Comparison of ENCODE assay signal across 9 cellular contexts in the genomic region with DNA sequence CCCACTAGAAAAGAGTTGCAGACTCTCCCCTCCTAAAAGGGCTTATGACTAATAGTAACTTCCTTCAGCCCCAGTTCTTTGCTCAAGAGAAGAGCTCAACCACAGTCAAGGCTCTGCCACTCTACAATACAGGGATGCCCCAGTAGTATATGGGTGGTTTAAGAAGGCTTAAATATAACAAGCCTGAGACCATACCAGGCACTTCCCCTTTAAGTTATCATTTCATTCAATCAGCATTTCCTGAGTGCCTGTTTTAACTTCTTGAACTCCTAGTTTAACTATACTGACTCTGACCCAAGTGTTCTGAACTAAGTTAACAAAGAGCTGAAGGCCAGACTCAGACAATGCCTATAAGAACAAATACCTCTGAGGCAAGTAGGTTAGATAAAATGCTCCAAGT. TPM values are rescaled to one million over a fixed set of nuclear protein-coding genes. Genes with fewer than 3 reads are reported as not detected.
DNase-seq lines count a peak whose midpoint lies in the region; ATAC-seq and TF ChIP-seq lines count a peak whose summit lies in the region.
"Had no signal": no experiment of that assay in that cellular context is flagged by ENCODE, and none has a peak within 500 bp of the region (broad histone marks: within the 10 kb centered on the region; RNA-seq: fewer than 3 reads in every experiment).

No MANE protein-coding gene starts in this region.

- peak overlapping the region in 4 of 12 donors; percentile 0 to 42 (median 28) for H3K27ac ChIP-seq in heart left ventricle

- no peaks in the 10 kb centered on the region for H3K27me3 ChIP-seq in heart left ventricle

- H3K9me3 ChIP-seq in heart left ventricle = no peaks in the 10 kb centered on the region

- no peak overlapping the region for H3K4me3 ChIP-seq in heart left ventricle
- H3K4me3 ChIP-seq in cardiac fibroblast (replicated peaks in 1 of 2; ENCODE audit: low read depth in 2 of 2, low read length in 2 of 2) = no peak overlapping the region

- no peak for TF ChIP-seq POLR2A in heart left ventricle (IDR thresholded peaks at IDR 0.05)

- peaks cover 0 to 20% (median 7%) of the 10 kb centered on the region in 12 donors for H3K4me1 ChIP-seq in heart left ventricle

- H3K9me3 Mint-ChIP-seq in T-cell = no peaks in the 10 kb centered on the region
- H3K9me3 Mint-ChIP-seq in stimulated activated naive CD8-positive, alpha-beta T cell treated with anti-CD3 and anti-CD28 coated beads, Interleukin-15, Interleukin-2, amounts not matched to agents 100 ng/mL and 50 ng/mL, for 24 hours = no peaks in the 10 kb centered on the region

- H3K4me3 Mint-ChIP-seq in T-cell = peak overlapping the region; percentile 49 to 72 (median 66)
- peak overlapping the region; percentile 50 for H3K4me3 Mint-ChIP-seq in stimulated activated naive CD8-positive, alpha-beta T cell treated with anti-CD3 and anti-CD28 coated beads, Interleukin-15, Interleukin-2, amounts not matched to agents 100 ng/mL and 50 ng/mL, for 24 hours

- intact Hi-C loops in heart left ventricle (cut with DNase I) (loop anchor here in 1 of 10 donors (10.0 kb wide), 1 partner anchor 261 kb away; no protein-coding TSS in a partner anchor), cardiac septum (cut with DNase I) (no loop called here)

- TF ChIP-seq CTCF in heart left ventricle (IDR thresholded peaks at IDR 0.05) = no peak
- no peak for TF ChIP-seq CTCF in cardiac fibroblast (IDR thresholded peaks at IDR 0.05; ENCODE audit: low read depth, low read length)

- no peaks in the 10 kb centered on the region for H3K27me3 Mint-ChIP-seq in T-cell
- no peaks in the 10 kb centered on the region for H3K27me3 Mint-ChIP-seq in stimulated activated naive CD8-positive, alpha-beta T cell treated with anti-CD3 and anti-CD28 coated beads, Interleukin-15, Interleukin-2, amounts not matched to agents 100 ng/mL and 50 ng/mL, for 24 hours

- CTCF ChIA-PET in T-cell (lab: Charles Lee) = interaction anchor here in 1 of 2 donors (0.9 to 2.5 kb wide), 4 partner anchors 11 to 260 kb away, joined by 3 to 38 read pairs (median 4); partner anchors contain the start of genes ORC1, PRPF38A and TUT4

- peak overlapping the region; percentile 83 to 92 for H3K27ac Mint-ChIP-seq in T-cell
- peak overlapping the region; percentile 87 for H3K27ac Mint-ChIP-seq in stimulated activated naive CD8-positive, alpha-beta T cell treated with anti-CD3 and anti-CD28 coated beads, Interleukin-15, Interleukin-2, amounts not matched to agents 100 ng/mL and 50 ng/mL, for 24 hours

- H3K4me1 Mint-ChIP-seq in T-cell = peaks cover 52 to 57% (median 56%) of the 10 kb centered on the region in 3 donors
- H3K4me1 Mint-ChIP-seq in stimulated activated naive CD8-positive, alpha-beta T cell treated with anti-CD3 and anti-CD28 coated beads, Interleukin-15, Interleukin-2, amounts not matched to agents 100 ng/mL and 50 ng/mL, for 24 hours (ENCODE audit: low read depth) = peaks cover 38% of the 10 kb centered on the region

- ATAC-seq in heart left ventricle (peak in 3 of 4 donors; percentile 39 to 49 (median 45)), T-cell (replicated peaks in 1 of 4) (peak; percentile 86 to 94 (median 93))
- ATAC-seq: HepG2 had no signal

- POLR2A ChIA-PET in T-cell (lab: Charles Lee) = interaction anchor here (0.5 to 2.0 kb wide), 8 partner anchors 9 to 153 kb away, joined by 3 to 31 read pairs (median 6); partner anchors contain the start of genes ORC1 (in 2 of the 2) and PRPF38A (in 2 of the 2)

- peaks cover 0 to 89% (median 61%) of the 10 kb centered on the region in 9 donors for H3K36me3 ChIP-seq in heart left ventricle

- DNase-seq in heart left ventricle = no peak
- DNase-seq in cardiac septum (ENCODE audit: low spot score) = no peak
- DNase-seq in T-cell = peak in 27 of 34 experiments; percentile 7 to 50 (median 26)
- DNase-seq in cardiac fibroblast (ENCODE audit: low read depth in 2 of 2) = peak; percentile 10 to 16
- no peak for DNase-seq in NCI-H524 treated with DMSO at 0.1 percent for 48 hours (lab: John Stamatoyannopoulos, UW)
- no peak for DNase-seq in cortex of kidney (lab: John Stamatoyannopoulos, UW)
- DNase-seq in cerebellum (ENCODE audit: low spot score) = no peak

- H3K36me3 Mint-ChIP-seq in T-cell = peaks cover 34% of the 10 kb centered on the region
- peaks cover 37% of the 10 kb centered on the region for H3K36me3 Mint-ChIP-seq in stimulated activated naive CD8-positive, alpha-beta T cell treated with anti-CD3 and anti-CD28 coated beads, Interleukin-15, Interleukin-2, amounts not matched to agents 100 ng/mL and 50 ng/mL, for 24 hours (ENCODE audit: low read depth)

RNA-seq across cellular contexts. Expression of gene PRPF38A, which starts 19.8 kb away (rescaled TPM):
- total RNA-seq in heart left ventricle (10 to 100 TPM in 8 of 9 donors, 1 to 10 TPM in 1; 6.6 to 24.7 (median 16.6) TPM), cardiac septum (20.9 TPM), T-cell (10 to 100 TPM; 58.6 to 66.1 (median 64.7) TPM), cerebellum (24.8 TPM)
- polyA plus RNA-seq in heart left ventricle = 10 to 100 TPM in 1 of 2 donors, 1 to 10 TPM in 1; 6.2 to 16.0 TPM

RNA-seq across cellular contexts. Expression of gene ORC1, which starts 20.0 kb away (rescaled TPM):
- total RNA-seq in heart left ventricle (1 to 10 TPM in 1 of 9 donors, under 1 TPM in 5, not detected in 3; 0.09 to 1.4 (median 0.16) TPM), cardiac septum (0.11 TPM), T-cell (1 to 10 TPM; 1.7 to 2.1 (median 2.0) TPM), cerebellum (3.1 TPM)
- under 1 TPM in 1 of 2 donors, not detected in 1; 0.35 TPM for polyA plus RNA-seq in heart left ventricle

RNA-seq across cellular contexts. Expression of gene CC2D1B, which starts 58.2 kb away (rescaled TPM):
- total RNA-seq in heart left ventricle (10 to 100 TPM; 12.8 to 25.2 (median 16.7) TPM), cardiac septum (19.5 TPM), T-cell (10 to 100 TPM; 59.7 to 87.3 (median 83.6) TPM), cerebellum (11.8 TPM)
- polyA plus RNA-seq in heart left ventricle = 10 to 100 TPM; 12.3 to 25.9 TPM

Comparison
In these comparisons a context has a peak if more than half of its experiments do, and no peak if none do; other contexts are left out.
1. DNase-seq: peak in T-cell (27 of 34) and cardiac fibroblast (2 of 2); none in heart left ventricle (0 of 5), cardiac septum (single experiment), NCI-H524 treated with DMSO at 0.1 percent for 48 hours (single experiment), cortex of kidney (single experiment) and cerebellum (single experiment).